1 cellular context compared by ENCODE assay signal in the genomic region with DNA sequence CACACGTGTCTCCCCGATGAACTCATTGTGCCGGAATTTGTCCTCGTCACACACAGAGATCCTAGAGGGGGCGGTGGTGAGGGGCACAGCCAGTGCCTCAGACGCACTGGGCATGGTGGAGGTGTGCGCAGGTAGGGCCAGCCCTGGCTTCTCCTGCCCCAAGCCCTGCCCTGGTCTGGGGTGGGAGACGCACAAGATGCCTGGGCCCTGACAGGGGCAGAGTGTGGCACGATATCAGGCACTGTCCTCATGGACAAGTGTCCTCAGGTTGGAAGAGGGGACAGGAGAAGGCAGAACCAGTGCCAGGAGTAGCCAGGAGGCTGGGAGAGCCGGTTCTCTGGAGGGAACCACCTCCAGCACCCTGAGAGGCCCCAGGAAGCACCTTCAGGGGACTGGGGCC.
TF ChIP-seq lines count a peak whose summit lies in the region.

No MANE protein-coding gene starts in this region.

TF ChIP-seq in H1, 55 proteins besides CTCF, POLR2A, EP300 and RAD21:
- TF ChIP-seq SIRT6 (IDR thresholded peaks at IDR 0.05; ENCODE audit: low read length) (no peak), RBBP5 (IDR thresholded peaks at IDR 0.05; ENCODE audit: borderline replicate concordance, low read depth, low read length) (no peak), POU5F1 (IDR thresholded peaks at IDR 0.05; ENCODE audit: low read depth, low read length) (no peak), TBP (IDR thresholded peaks at IDR 0.05; ENCODE audit: low read depth, low read length) (no peak), GABPA (IDR thresholded peaks at IDR 0.05; ENCODE audit: borderline replicate concordance, insufficient read depth, low read length) (no peak), RNF2 (IDR thresholded peaks at IDR 0.05; ENCODE audit: borderline replicate concordance, low read depth, low read length, missing control alignments, poor library complexity, severe bottlenecking) (no peak), HDAC2 (IDR thresholded peaks at IDR 0.05; ENCODE audit: borderline replicate concordance in 1 of 2, low read depth in 2 of 2, low read length in 2 of 2) (no peak), GTF2F1 (IDR thresholded peaks at IDR 0.05; ENCODE audit: borderline replicate concordance, low read depth, low read length) (no peak), BCL11A (IDR thresholded peaks at IDR 0.05; ENCODE audit: low read depth in 2 of 2, low read length in 2 of 2) (no peak), SP2 (IDR thresholded peaks at IDR 0.05; ENCODE audit: low read length) (no peak), CHD7 (IDR thresholded peaks at IDR 0.05; ENCODE audit: insufficient replicate concordance, low read length) (no peak), NANOG (IDR thresholded peaks at IDR 0.05; ENCODE audit: insufficient read depth, low read depth, low read length, poor library complexity, severe bottlenecking) (no peak), KDM4A (IDR thresholded peaks at IDR 0.05; ENCODE audit: low read depth, low read length, severe bottlenecking) (no peak)
